12 cellular contexts compared by ENCODE assay signal in genomic region chr11:93933230-93933629, GRCh38.
DNase-seq lines count a peak whose midpoint lies in the region; TF ChIP-seq lines count a peak whose summit lies in the region.
"Had no signal": no experiment of that assay in that cellular context is flagged by ENCODE, and none has a peak within 500 bp of the region (broad histone marks: within the 10 kb centered on the region; RNA-seq: fewer than 3 reads in every experiment).

No MANE protein-coding gene starts in this region.

- H3K4me1 ChIP-seq in esophagus muscularis mucosa (no peaks in the 10 kb centered on the region), uterus (no peaks in the 10 kb centered on the region)
- H3K4me1 ChIP-seq: Caco-2, HAP-1 had no signal

- intact Hi-C loops in esophagus muscularis mucosa (cut with DNase I), result no loop called here
- intact Hi-C loops in dorsolateral prefrontal cortex (cut with DNase I), result no loop called here
- intact Hi-C loops in uterus (cut with DNase I; ENCODE audit: low total_unique reads), result no loop called here

- TF ChIP-seq EP300 in esophagus muscularis mucosa (IDR thresholded peaks at IDR 0.05), result no peak

- in situ Hi-C loops in astrocyte of the cerebellum (cut with HindIII; ENCODE audit: low sequenced_read_pairs), result no loop called here

- H3K27me3 ChIP-seq in esophagus muscularis mucosa (peaks cover 0 to 2% (median 0%) of the 10 kb centered on the region in 4 donors), dorsolateral prefrontal cortex (peaks cover 0 to 6% (median 0%) of the 10 kb centered on the region in 45 donors), uterus (no peaks in the 10 kb centered on the region)

- DNase-seq in NCI-H226 (peak; percentile 22), astrocyte of the cerebellum (ENCODE audit: low read depth) (peak; percentile 48), esophagus muscularis mucosa (ENCODE audit: extremely low spot score) (peak; percentile 31), dorsolateral prefrontal cortex (no peak), uterus (no peak)
- no peak for DNase-seq in stimulated activated CD4-positive, alpha-beta T cell treated with anti-CD3 and anti-CD28 coated beads, Interleukin-1b, Interleukin-23, amount 100 ng/mL, for 48 hours
- DNase-seq: ACHN; Caco-2; CD4-positive, alpha-beta T cell; GM23248 had no signal

- no peaks in the 10 kb centered on the region for H3K9me3 ChIP-seq in esophagus muscularis mucosa
- no peaks in the 10 kb centered on the region for H3K9me3 ChIP-seq in uterus
- H3K9me3 ChIP-seq: HAP-1 had no signal

- H3K27ac ChIP-seq in esophagus muscularis mucosa (replicated peaks in 1 of 4), result no peak overlapping the region
- no peak overlapping the region for H3K27ac ChIP-seq in dorsolateral prefrontal cortex
- H3K27ac ChIP-seq in uterus, result no peak overlapping the region
- H3K27ac ChIP-seq: C4-2B, GM23248 had no signal

- H3K36me3 ChIP-seq in esophagus muscularis mucosa (no peaks in the 10 kb centered on the region), uterus (no peaks in the 10 kb centered on the region)
- H3K36me3 ChIP-seq: HAP-1 had no signal

- no peak for TF ChIP-seq POLR2A in esophagus muscularis mucosa (IDR thresholded peaks at IDR 0.05; ENCODE audit: low read depth)
- TF ChIP-seq POLR2A in uterus (IDR thresholded peaks at IDR 0.05), result no peak

- 58% methylated on average over 3 of the region's 3 CpGs for WGBS in esophagus muscularis mucosa

- no peak overlapping the region for H3K4me3 ChIP-seq in astrocyte of the cerebellum (ENCODE audit: low read depth, low read length)
- no peak overlapping the region for H3K4me3 ChIP-seq in esophagus muscularis mucosa
- no peak overlapping the region for H3K4me3 ChIP-seq in dorsolateral prefrontal cortex
- H3K4me3 ChIP-seq in uterus, result no peak overlapping the region
- H3K4me3 ChIP-seq: GM23248, HAP-1 had no signal

- no peak for TF ChIP-seq CTCF in astrocyte of the cerebellum (IDR thresholded peaks at IDR 0.05; ENCODE audit: low read depth, low read length, missing control alignments)
- TF ChIP-seq CTCF in esophagus muscularis mucosa (IDR thresholded peaks at IDR 0.05), result no peak
- no peak for TF ChIP-seq CTCF in dorsolateral prefrontal cortex (IDR thresholded peaks at IDR 0.05 in 54 of 56, conservative IDR thresholded peaks at IDR 0.05 in 2 of 56; ENCODE audit: low read depth in 1 of 56, partially characterized antibody in 56 of 56)
- TF ChIP-seq CTCF in uterus (IDR thresholded peaks at IDR 0.05), result no peak

Comparison
In these comparisons a context has a peak if more than half of its experiments do, and no peak if none do; other contexts are left out.
1. DNase-seq: peak in NCI-H226 (single experiment), astrocyte of the cerebellum (single experiment) and esophagus muscularis mucosa (single experiment); none in dorsolateral prefrontal cortex (0 of 10), uterus (0 of 2) and stimulated activated CD4-positive, alpha-beta T cell treated with anti-CD3 and anti-CD28 coated beads, Interleukin-1b, Interleukin-23, amount 100 ng/mL, for 48 hours (single experiment).